ENCODE assay signal across 8 cellular contexts in the genomic region with DNA sequence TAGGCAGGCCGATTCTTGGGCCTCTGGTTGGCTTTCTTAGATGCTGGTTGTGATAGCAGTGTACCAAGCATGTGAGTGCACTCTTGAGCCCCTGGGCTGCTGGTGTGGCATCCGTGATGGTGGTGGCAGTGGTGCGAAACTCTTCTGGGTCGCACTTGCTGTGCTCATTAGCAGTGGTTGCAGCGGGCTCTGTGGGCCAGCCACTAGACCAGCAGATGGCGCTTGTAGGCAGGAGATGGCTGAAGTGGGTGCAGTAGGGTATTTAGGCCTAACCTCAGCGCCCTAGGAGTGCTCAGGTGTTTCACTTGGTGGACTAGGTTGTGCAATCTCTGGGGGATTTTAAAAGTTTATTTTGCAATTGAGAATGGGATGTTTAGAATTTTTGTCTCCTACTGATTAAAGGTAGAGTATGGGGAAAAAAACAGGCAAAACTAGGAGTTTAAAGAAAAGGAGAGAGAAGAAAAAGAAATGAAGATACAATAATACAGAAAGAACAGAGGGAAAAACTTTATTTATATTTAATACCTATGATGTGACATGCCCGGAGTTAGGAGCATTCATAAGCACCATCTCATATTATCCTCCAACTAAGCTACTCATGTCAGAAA. TPM values are rescaled to one million over a fixed set of nuclear protein-coding genes. Genes with fewer than 3 reads are reported as not detected.
DNase-seq lines count a peak whose midpoint lies in the region; ATAC-seq and TF ChIP-seq lines count a peak whose summit lies in the region.

No MANE protein-coding gene starts in this region.

- no peak overlapping the region for H3K4me3 Mint-ChIP-seq in osteocyte (ENCODE audit: unreplicated experiment)

- TF ChIP-seq CTCF in Peyer's patch (IDR thresholded peaks at IDR 0.05) (peak in 5 of 6 experiments; percentile 35 to 59 (median 37)), fibroblast of pulmonary artery (IDR thresholded peaks at IDR 0.05; ENCODE audit: low read length, missing control alignments) (peak; percentile 94), osteocyte (IDR thresholded peaks at IDR 0.05) (peak; percentile 70)

- TF ChIP-seq POLR2A in Peyer's patch (IDR thresholded peaks at IDR 0.05), result no peak

- DNase-seq in COLO668 (lab: John Stamatoyannopoulos, UW; ENCODE audit: unreplicated experiment), result peak; percentile 56
- DNase-seq in HuH-7.5 (ENCODE audit: low spot score), result peak; percentile 51
- DNase-seq in Peyer's patch, result peak; percentile 60 to 78 (median 70)
- peak; percentile 37 to 49 for DNase-seq in activated T-helper 1 cell treated with anti-CD3 and anti-CD28 coated beads, Interleukin-2, amount 50 U/mL, for 16 hours (ENCODE audit: low read depth in 1 of 2, low spot score in 1 of 2)
- peak; percentile 68 for DNase-seq in fibroblast of pulmonary artery (ENCODE audit: low read depth)
- no peak for DNase-seq in osteocyte (ENCODE audit: extremely low spot score, unreplicated experiment)
- no peak for DNase-seq in putamen (ENCODE audit: low spot score)

- peaks cover 0 to 12% (median 4%) of the 10 kb centered on the region in 4 donors for H3K9me3 ChIP-seq in Peyer's patch

- H3K4me1 ChIP-seq in Peyer's patch, result peaks cover 0 to 3% (median under 1%) of the 10 kb centered on the region in 4 donors

- H3K27me3 ChIP-seq in Peyer's patch, result no peaks in the 10 kb centered on the region

- ATAC-seq in HG03457 (IDR thresholded peaks at IDR 0.05; ENCODE audit: unreplicated experiment), result no peak

- no peak overlapping the region for H3K27ac ChIP-seq in Peyer's patch

- H3K27ac Mint-ChIP-seq in osteocyte (ENCODE audit: unreplicated experiment), result no peak overlapping the region

- no peaks in the 10 kb centered on the region for H3K27me3 Mint-ChIP-seq in osteocyte (ENCODE audit: unreplicated experiment)

- no peaks in the 10 kb centered on the region for H3K9me3 Mint-ChIP-seq in osteocyte (ENCODE audit: unreplicated experiment)

- H3K4me1 Mint-ChIP-seq in osteocyte (ENCODE audit: unreplicated experiment), result peaks cover 10% of the 10 kb centered on the region

- peaks cover 10% of the 10 kb centered on the region for H3K36me3 Mint-ChIP-seq in osteocyte (ENCODE audit: unreplicated experiment)

- no peaks in the 10 kb centered on the region for H3K36me3 ChIP-seq in Peyer's patch

- H3K4me3 ChIP-seq in Peyer's patch (no peak overlapping the region), fibroblast of pulmonary artery (replicated peaks; ENCODE audit: low read depth, low read length) (no peak overlapping the region)

RNA-seq across cellular contexts. Expression of gene ZNF17, which starts 4.3 kb away (rescaled TPM):
- total RNA-seq in Peyer's patch, result 10 to 100 TPM in 3 of 4 donors, 1 to 10 TPM in 1; 7.9 to 21.5 (median 14.6) TPM
- total RNA-seq in osteocyte, result 12.4 and 12.7 TPM in 2 replicates

RNA-seq across cellular contexts. Expression of gene ZNF548, which starts 17.0 kb away (rescaled TPM):
- total RNA-seq in Peyer's patch (10 to 100 TPM; 10.7 to 47.9 (median 20.7) TPM), osteocyte (18.3 and 19.8 TPM in 2 replicates)

RNA-seq across cellular contexts. Expression of gene ZNF749, which starts 28.5 kb away (rescaled TPM):
- 10 to 100 TPM in 2 of 4 donors, 1 to 10 TPM in 2; 5.7 to 12.8 (median 10.6) TPM for total RNA-seq in Peyer's patch
- 9.4 and 9.5 TPM in 2 replicates for total RNA-seq in osteocyte

RNA-seq across cellular contexts. Expression of gene TRAPPC2B, which starts 43.3 kb away (rescaled TPM):
- 10 to 100 TPM in 2 of 4 donors, 1 to 10 TPM in 2; 3.0 to 67.7 (median 9.9) TPM for total RNA-seq in Peyer's patch
- 10.9 and 13.4 TPM in 2 replicates for total RNA-seq in osteocyte

RNA-seq across cellular contexts. Expression of gene ZNF547, which starts 43.3 kb away (rescaled TPM):
- total RNA-seq in Peyer's patch, result 1 to 10 TPM in 3 of 4 donors, under 1 TPM in 1; 0.53 to 6.6 (median 3.6) TPM
- 3.4 and 5.5 TPM in 2 replicates for total RNA-seq in osteocyte

Comparison
In these comparisons a context has a peak if more than half of its experiments do, and no peak if none do; other contexts are left out.
1. DNase-seq: peak in COLO668 (single experiment), HuH-7.5 (single experiment), Peyer's patch (3 of 3), activated T-helper 1 cell treated with anti-CD3 and anti-CD28 coated beads, Interleukin-2, amount 50 U/mL, for 16 hours (2 of 2) and fibroblast of pulmonary artery (single experiment); none in osteocyte (single experiment) and putamen (single experiment).
2. CTCF ChIP-seq: peak in every context shown above with its lines; median percentile 94 in fibroblast of pulmonary artery; 70 in osteocyte; 37 in Peyer's patch.